Comparison of ENCODE assay signal across 17 cellular contexts in genomic region chr18:79780547-79780946, GRCh38. TPM values are rescaled to one million over a fixed set of nuclear protein-coding genes. Genes with fewer than 3 reads are reported as not detected.
DNase-seq lines count a peak whose midpoint lies in the region; ATAC-seq and TF ChIP-seq lines count a peak whose summit lies in the region.
"Had no signal": no experiment of that assay in that cellular context is flagged by ENCODE, and none has a peak within 500 bp of the region (broad histone marks: within the 10 kb centered on the region; RNA-seq: fewer than 3 reads in every experiment).

No MANE protein-coding gene starts in this region.

- no peaks in the 10 kb centered on the region for H3K9me3 ChIP-seq in RWPE2 (ENCODE audit: severe bottlenecking)
- H3K9me3 ChIP-seq in transverse colon = no peaks in the 10 kb centered on the region
- H3K9me3 ChIP-seq: BLaER1 treated with 17β-estradiol and CSF1 and Interleukin-3, amounts not matched to agents 10 nM and 100 nM had no signal

- no peak for ATAC-seq in activated T-cell treated with anti-CD3 and anti-CD28 coated beads, Interleukin-2, amount 50 U/mL, for 4 hours
- ATAC-seq in RWPE2 (ENCODE audit: low read depth) (no peak), sciatic nerve (no peak), HG03025 (IDR thresholded peaks at IDR 0.05; ENCODE audit: low FRiP score, unreplicated experiment) (no peak), HG03520 (IDR thresholded peaks at IDR 0.05; ENCODE audit: unreplicated experiment) (no peak)
- ATAC-seq: GM12878, HCT116 had no signal

- peak; percentile 7 for DNase-seq in activated T-cell treated with anti-CD3 and anti-CD28 coated beads, Interleukin-2, amount 50 U/mL, for 1 hour
- no peak for DNase-seq in activated T-cell treated with anti-CD3 and anti-CD28 coated beads, Interleukin-2, amount 50 U/mL, for 4 hours
- DNase-seq in RWPE2 (ENCODE audit: low spot score) = peak; percentile 25
- DNase-seq in sciatic nerve (ENCODE audit: low spot score) = peak; percentile 23
- DNase-seq in transverse colon = peak; percentile 0
- DNase-seq in DMS 273 treated with DMSO at 0.1 percent for 48 hours (lab: John Stamatoyannopoulos, UW) = no peak
- DNase-seq: 8988T; Calu3; CD4-positive, CD25-positive, alpha-beta regulatory T cell; DMS79; GM23248 had no signal

- H3K27me3 Mint-ChIP-seq in activated T-cell treated with anti-CD3 and anti-CD28 coated beads, Interleukin-2, amount 50 U/mL, for 4 hours (ENCODE audit: low read depth) = peaks cover 19% of the 10 kb centered on the region

- intact Hi-C loops in sciatic nerve (cut with DNase I) (no loop called here), transverse colon (cut with DNase I; ENCODE audit: low total_unique reads) (no loop called here)

- H3K36me3 ChIP-seq in RWPE2 (ENCODE audit: low read depth) (no peaks in the 10 kb centered on the region), transverse colon (no peaks in the 10 kb centered on the region)
- H3K36me3 ChIP-seq: BLaER1 treated with 17β-estradiol and CSF1 and Interleukin-3, amounts not matched to agents 10 nM and 100 nM had no signal

- TF ChIP-seq EP300 in transverse colon (IDR thresholded peaks at IDR 0.05; ENCODE audit: low read depth) = no peak

- 80 to 90% methylated on average over 2 to 7 of the region's 8 CpGs for WGBS in transverse colon (ENCODE audit: low coverage in 1 of 2), 2 donors

- no peaks in the 10 kb centered on the region for H3K9me3 Mint-ChIP-seq in activated T-cell treated with anti-CD3 and anti-CD28 coated beads, Interleukin-2, amount 50 U/mL, for 4 hours

- H3K27me3 ChIP-seq in RWPE2 (ENCODE audit: insufficient read depth, poor library complexity, severe bottlenecking) (no peaks in the 10 kb centered on the region), transverse colon (peaks cover 4% of the 10 kb centered on the region)

- in situ Hi-C loops in transverse colon (cut with MboI; ENCODE audit: low pct_ligation_motif_present in 1 of 4, low pct_unique_long_range_greater_than_20kb in 1 of 4, low sequenced_read_pairs in 3 of 4) = no loop called here

- H3K4me3 ChIP-seq in RWPE2 (ENCODE audit: severe bottlenecking) = no peak overlapping the region
- H3K4me3 ChIP-seq in transverse colon = no peak overlapping the region
- H3K4me3 ChIP-seq: BLaER1 treated with 17β-estradiol and CSF1 and Interleukin-3, amounts not matched to agents 10 nM and 100 nM; GM12878; GM23248 had no signal

- H3K4me1 ChIP-seq in RWPE2 (ENCODE audit: insufficient read depth, poor library complexity, severe bottlenecking) = no peaks in the 10 kb centered on the region
- H3K4me1 ChIP-seq in transverse colon = no peaks in the 10 kb centered on the region

- TF ChIP-seq POLR2A in transverse colon (IDR thresholded peaks at IDR 0.05) = no peak

- H3K27ac ChIP-seq in RWPE2 (ENCODE audit: poor library complexity, severe bottlenecking) (no peak overlapping the region), transverse colon (no peak overlapping the region)
- H3K27ac ChIP-seq: BLaER1 treated with 17β-estradiol and CSF1 and Interleukin-3, amounts not matched to agents 10 nM and 100 nM; GM23248 had no signal

- H3K36me3 Mint-ChIP-seq in activated T-cell treated with anti-CD3 and anti-CD28 coated beads, Interleukin-2, amount 50 U/mL, for 4 hours (ENCODE audit: insufficient read depth) = no peaks in the 10 kb centered on the region
- H3K36me3 Mint-ChIP-seq: CD4-positive, CD25-positive, alpha-beta regulatory T cell had no signal

- no peak overlapping the region for H3K4me3 Mint-ChIP-seq in activated T-cell treated with anti-CD3 and anti-CD28 coated beads, Interleukin-2, amount 50 U/mL, for 4 hours
- H3K4me3 Mint-ChIP-seq: CD4-positive, CD25-positive, alpha-beta regulatory T cell had no signal

- no peak for TF ChIP-seq CTCF in RWPE2 (IDR thresholded peaks at IDR 0.05; ENCODE audit: poor library complexity, severe bottlenecking)
- TF ChIP-seq CTCF in transverse colon (IDR thresholded peaks at IDR 0.05) = no peak

- H3K4me1 Mint-ChIP-seq in activated T-cell treated with anti-CD3 and anti-CD28 coated beads, Interleukin-2, amount 50 U/mL, for 4 hours (ENCODE audit: low read depth) = no peaks in the 10 kb centered on the region
- H3K4me1 Mint-ChIP-seq: CD4-positive, CD25-positive, alpha-beta regulatory T cell had no signal

RNA-seq across cellular contexts. Expression of gene KCNG2, which starts 17.2 kb away (rescaled TPM):
- not detected for total RNA-seq in activated T-cell treated with anti-CD3 and anti-CD28 coated beads, Interleukin-2, amount 50 U/mL, for 4 hours
- total RNA-seq in sciatic nerve (0.22 TPM), transverse colon (1 to 10 TPM in 1 of 4 donors, under 1 TPM in 1, not detected in 2; 0.41 to 6.7 TPM)
- total RNA-seq: Calu3; CD4-positive, CD25-positive, alpha-beta regulatory T cell; GM23248; HT-29 had no signal

Comparison
In these comparisons a context has a peak if more than half of its experiments do, and no peak if none do; other contexts are left out.
1. DNase-seq: peak in activated T-cell treated with anti-CD3 and anti-CD28 coated beads, Interleukin-2, amount 50 U/mL, for 1 hour (single experiment), RWPE2 (single experiment), sciatic nerve (single experiment) and transverse colon (single experiment); none in activated T-cell treated with anti-CD3 and anti-CD28 coated beads, Interleukin-2, amount 50 U/mL, for 4 hours (single experiment) and DMS 273 treated with DMSO at 0.1 percent for 48 hours (single experiment).